In the genomic region with DNA sequence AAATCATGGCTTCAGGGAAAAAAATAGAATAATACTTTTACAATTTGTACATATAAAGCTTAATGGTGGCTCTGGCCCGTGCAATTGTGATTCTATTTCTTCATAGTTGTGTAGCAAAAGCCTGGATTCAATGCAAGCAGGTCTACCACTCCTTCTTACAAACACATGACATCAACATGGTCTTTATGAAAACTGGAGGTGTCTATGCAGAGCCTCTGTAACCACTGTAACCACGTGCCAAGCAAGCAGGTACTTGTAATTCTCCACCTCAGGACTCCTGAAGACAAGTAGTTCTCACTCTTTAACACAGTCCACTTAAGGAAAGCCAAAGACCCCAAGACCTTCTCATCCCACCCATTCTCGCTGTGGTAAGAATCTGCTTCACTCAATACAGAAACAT, we compare ENCODE assay signal across 16 cellular contexts.
DNase-seq lines count a peak whose midpoint lies in the region; ATAC-seq and TF ChIP-seq lines count a peak whose summit lies in the region.
"Had no signal": no experiment of that assay in that cellular context is flagged by ENCODE, and none has a peak within 500 bp of the region (broad histone marks: within the 10 kb centered on the region; RNA-seq: fewer than 3 reads in every experiment).

No MANE protein-coding gene starts in this region.

- no peaks in the 10 kb centered on the region for H3K9me3 Mint-ChIP-seq in activated naive CD8-positive, alpha-beta T cell treated with anti-CD3 and anti-CD28 coated beads, Interleukin-2, amount 10 ng/mL, durations not matched to agents 7 days and 5 days
- no peaks in the 10 kb centered on the region for H3K9me3 Mint-ChIP-seq in activated naive CD8-positive, alpha-beta T cell treated with anti-CD3 and anti-CD28 coated beads, Interleukin-2, amount 50 U/mL, for 24 hours
- no peaks in the 10 kb centered on the region for H3K9me3 Mint-ChIP-seq in CD8-positive, alpha-beta T cell
- H3K9me3 Mint-ChIP-seq: CD8-positive, alpha-beta memory T cell; GM23338 had no signal

- POLR2A ChIA-PET in activated naive CD8-positive, alpha-beta T cell treated with anti-CD3 and anti-CD28 coated beads, Interleukin-2, amount 10 ng/mL, durations not matched to agents 7 days and 5 days (lab: Charles Lee) = no interaction called here
- POLR2A ChIA-PET in CD8-positive, alpha-beta T cell (lab: Charles Lee) = no interaction called here

- H4K20me1 ChIP-seq in Karpas-422 (ENCODE audit: insufficient read depth, low read depth, low read length) = no peaks in the 10 kb centered on the region
- H4K20me1 ChIP-seq: BLaER1 treated with 17β-estradiol and CSF1 and Interleukin-3, amounts not matched to agents 10 nM and 100 nM had no signal

- no peak overlapping the region for H3K4me3 Mint-ChIP-seq in activated naive CD8-positive, alpha-beta T cell treated with anti-CD3 and anti-CD28 coated beads, Interleukin-2, amount 10 ng/mL, durations not matched to agents 7 days and 5 days
- H3K4me3 Mint-ChIP-seq in activated naive CD8-positive, alpha-beta T cell treated with anti-CD3 and anti-CD28 coated beads, Interleukin-2, amount 50 U/mL, for 24 hours = no peak overlapping the region
- no peak overlapping the region for H3K4me3 Mint-ChIP-seq in CD8-positive, alpha-beta T cell
- H3K4me3 Mint-ChIP-seq: B cell; CD8-positive, alpha-beta memory T cell; GM23338 had no signal

- intact Hi-C loops in CD8-positive, alpha-beta T cell (cut with DNase I, micrococcal nuclease) = no loop called here

- no peaks in the 10 kb centered on the region for H3K36me3 Mint-ChIP-seq in activated naive CD8-positive, alpha-beta T cell treated with anti-CD3 and anti-CD28 coated beads, Interleukin-2, amount 10 ng/mL, durations not matched to agents 7 days and 5 days
- no peaks in the 10 kb centered on the region for H3K36me3 Mint-ChIP-seq in activated naive CD8-positive, alpha-beta T cell treated with anti-CD3 and anti-CD28 coated beads, Interleukin-2, amount 50 U/mL, for 24 hours (ENCODE audit: low read depth)
- no peaks in the 10 kb centered on the region for H3K36me3 Mint-ChIP-seq in CD8-positive, alpha-beta T cell

- DNase-seq in activated naive CD8-positive, alpha-beta T cell treated with anti-CD3 and anti-CD28 coated beads, Interleukin-2, amount 10 ng/mL, durations not matched to agents 7 days and 5 days = no peak
- DNase-seq in activated naive CD8-positive, alpha-beta T cell treated with anti-CD3 and anti-CD28 coated beads, Interleukin-2, amount 50 U/mL, for 24 hours = no peak
- DNase-seq in Karpas-422 (no peak), epithelial cell of prostate (ENCODE audit: low read depth, low spot score) (peak; percentile 41), GM20000 (ENCODE audit: low spot score) (no peak)
- no peak for DNase-seq in CD8-positive, alpha-beta T cell
- DNase-seq: CD8-positive, alpha-beta memory T cell; COR-L47; DMS153; DMS79; GF-D8; HCEC 1CT had no signal

- peaks cover 3% of the 10 kb centered on the region for H3K4me1 Mint-ChIP-seq in activated naive CD8-positive, alpha-beta T cell treated with anti-CD3 and anti-CD28 coated beads, Interleukin-2, amount 10 ng/mL, durations not matched to agents 7 days and 5 days
- H3K4me1 Mint-ChIP-seq in activated naive CD8-positive, alpha-beta T cell treated with anti-CD3 and anti-CD28 coated beads, Interleukin-2, amount 50 U/mL, for 24 hours = no peaks in the 10 kb centered on the region
- no peaks in the 10 kb centered on the region for H3K4me1 Mint-ChIP-seq in CD8-positive, alpha-beta T cell (ENCODE audit: low read depth)
- H3K4me1 Mint-ChIP-seq: B cell; CD8-positive, alpha-beta memory T cell; GM23338 had no signal

- no peak overlapping the region for H3K27ac Mint-ChIP-seq in activated naive CD8-positive, alpha-beta T cell treated with anti-CD3 and anti-CD28 coated beads, Interleukin-2, amount 10 ng/mL, durations not matched to agents 7 days and 5 days
- no peak overlapping the region for H3K27ac Mint-ChIP-seq in activated naive CD8-positive, alpha-beta T cell treated with anti-CD3 and anti-CD28 coated beads, Interleukin-2, amount 50 U/mL, for 24 hours
- no peak overlapping the region for H3K27ac Mint-ChIP-seq in CD8-positive, alpha-beta T cell
- H3K27ac Mint-ChIP-seq: B cell; CD8-positive, alpha-beta memory T cell; GM23338 had no signal

- no peaks in the 10 kb centered on the region for H3K79me2 ChIP-seq in Karpas-422 (ENCODE audit: low read length)

- H2AFZ ChIP-seq in Karpas-422 (ENCODE audit: low read length) = peak overlapping the region; percentile 45; the same call in 1 of the 2 replicates
- H2AFZ ChIP-seq: GM23338 had no signal

- ATAC-seq in activated naive CD8-positive, alpha-beta T cell treated with anti-CD3 and anti-CD28 coated beads, Interleukin-2, amount 10 ng/mL, durations not matched to agents 7 days and 5 days (ENCODE audit: low read depth) = peak; percentile 58
- ATAC-seq in activated naive CD8-positive, alpha-beta T cell treated with anti-CD3 and anti-CD28 coated beads, Interleukin-2, amount 50 U/mL, for 24 hours = no peak
- ATAC-seq in CD8-positive, alpha-beta T cell = no peak
- no peak for ATAC-seq in GM18520 (IDR thresholded peaks at IDR 0.05; ENCODE audit: unreplicated experiment)
- ATAC-seq: GM23338 had no signal

- peaks cover 5% of the 10 kb centered on the region; the same call in 1 of the 2 replicates for H3K4me1 ChIP-seq in Karpas-422 (ENCODE audit: low read length)
- H3K4me1 ChIP-seq in CD8-positive, alpha-beta T cell (ENCODE audit: insufficient read depth, low read length) = no peaks in the 10 kb centered on the region

- no peak overlapping the region for H3K4me3 ChIP-seq in Karpas-422 (ENCODE audit: low read length)
- no peak overlapping the region for H3K4me3 ChIP-seq in CD8-positive, alpha-beta T cell (ENCODE audit: low read depth, low read length)
- H3K4me3 ChIP-seq: BLaER1 treated with 17β-estradiol and CSF1 and Interleukin-3, amounts not matched to agents 10 nM and 100 nM; GM23338 had no signal

- H3K9me2 ChIP-seq in Karpas-422 (replicated peaks; ENCODE audit: insufficient read depth, low read length) = no peaks in the 10 kb centered on the region

- no peaks in the 10 kb centered on the region for H3K9me3 ChIP-seq in Karpas-422 (ENCODE audit: low read length)
- no peaks in the 10 kb centered on the region for H3K9me3 ChIP-seq in CD8-positive, alpha-beta T cell (ENCODE audit: low read length)
- H3K9me3 ChIP-seq: BLaER1 treated with 17β-estradiol and CSF1 and Interleukin-3, amounts not matched to agents 10 nM and 100 nM had no signal

- no peak overlapping the region for H3K27ac ChIP-seq in Karpas-422 (ENCODE audit: low read length)
- no peak overlapping the region for H3K27ac ChIP-seq in epithelial cell of prostate
- H3K27ac ChIP-seq in CD8-positive, alpha-beta T cell (ENCODE audit: low read depth, low read length) = no peak overlapping the region
- H3K27ac ChIP-seq: BLaER1 treated with 17β-estradiol and CSF1 and Interleukin-3, amounts not matched to agents 10 nM and 100 nM had no signal

- H3K36me3 ChIP-seq in Karpas-422 (ENCODE audit: insufficient read depth, low read length) = no peaks in the 10 kb centered on the region
- H3K36me3 ChIP-seq in CD8-positive, alpha-beta T cell (ENCODE audit: insufficient read depth, low read length) = no peaks in the 10 kb centered on the region
- H3K36me3 ChIP-seq: BLaER1 treated with 17β-estradiol and CSF1 and Interleukin-3, amounts not matched to agents 10 nM and 100 nM had no signal

- no peak overlapping the region for H3K4me2 ChIP-seq in Karpas-422 (ENCODE audit: low read depth, low read length, poor library complexity, severe bottlenecking)
- H3K4me2 ChIP-seq: BLaER1 treated with 17β-estradiol and CSF1 and Interleukin-3, amounts not matched to agents 10 nM and 100 nM; GM23338 had no signal

- CTCF ChIA-PET in CD8-positive, alpha-beta T cell (lab: Charles Lee) = no interaction called here

- no peaks in the 10 kb centered on the region for H3K27me3 ChIP-seq in Karpas-422 (ENCODE audit: low read length)
- no peaks in the 10 kb centered on the region for H3K27me3 ChIP-seq in CD8-positive, alpha-beta T cell (ENCODE audit: insufficient read depth, low read length)
- H3K27me3 ChIP-seq: BLaER1 treated with 17β-estradiol and CSF1 and Interleukin-3, amounts not matched to agents 10 nM and 100 nM had no signal

- no peak overlapping the region for H3K9ac ChIP-seq in Karpas-422 (ENCODE audit: low read length)
- H3K9ac ChIP-seq: BLaER1 treated with 17β-estradiol and CSF1 and Interleukin-3, amounts not matched to agents 10 nM and 100 nM had no signal

- TF ChIP-seq CTCF in GM20000 (IDR thresholded peaks at IDR 0.05; ENCODE audit: extremely low read depth, missing control alignments) = no peak
- no peak for TF ChIP-seq CTCF in CD8-positive, alpha-beta T cell (IDR thresholded peaks at IDR 0.05)

- no peaks in the 10 kb centered on the region for H3K27me3 Mint-ChIP-seq in activated naive CD8-positive, alpha-beta T cell treated with anti-CD3 and anti-CD28 coated beads, Interleukin-2, amount 10 ng/mL, durations not matched to agents 7 days and 5 days
- no peaks in the 10 kb centered on the region for H3K27me3 Mint-ChIP-seq in activated naive CD8-positive, alpha-beta T cell treated with anti-CD3 and anti-CD28 coated beads, Interleukin-2, amount 50 U/mL, for 24 hours
- no peaks in the 10 kb centered on the region for H3K27me3 Mint-ChIP-seq in CD8-positive, alpha-beta T cell (ENCODE audit: low read depth)
- H3K27me3 Mint-ChIP-seq: CD8-positive, alpha-beta memory T cell had no signal
